19 cellular contexts compared by ENCODE assay signal in genomic region chr10:86614853-86615252, GRCh38. TPM values are rescaled to one million over a fixed set of nuclear protein-coding genes. Genes with fewer than 3 reads are reported as not detected.
DNase-seq lines count a peak whose midpoint lies in the region; ATAC-seq, FAIRE-seq and TF ChIP-seq lines count a peak whose summit lies in the region.
"Had no signal": no experiment of that assay in that cellular context is flagged by ENCODE, and none has a peak within 500 bp of the region (broad histone marks: within the 10 kb centered on the region; RNA-seq: fewer than 3 reads in every experiment).

No MANE protein-coding gene starts in this region.

- CTCF ChIA-PET in OCI-LY7 (lab: Charles Lee; ENCODE audit: unreplicated experiment) = no interaction called here

- no peaks in the 10 kb centered on the region for H4K20me1 ChIP-seq in Karpas-422 (ENCODE audit: insufficient read depth, low read depth, low read length)
- no peaks in the 10 kb centered on the region for H4K20me1 ChIP-seq in OCI-LY7 (ENCODE audit: insufficient read depth, low read length)

- DNase-seq in GM12891 (ENCODE audit: insufficient read length, low spot score) (no peak), Karpas-422 (peak; percentile 53), OCI-LY7 (ENCODE audit: low spot score) (peak; percentile 29), BE2C (no peak), NCI-H2171 (lab: John Stamatoyannopoulos, UW) (no peak), T-helper 17 cell (no peak)
- DNase-seq: AML-193; Calu3; CD4-positive, CD25-positive, alpha-beta regulatory T cell; H7; NCI-H1105; NCI-H1694 treated with DMSO at 0.1 percent for 48 hours; NCI-H2171 treated with DMSO at 0.1 percent for 48 hours; NCI-H82; T-helper 1 cell had no signal

- H3K9ac ChIP-seq in Karpas-422 (ENCODE audit: low read length) = no peak overlapping the region

- POLR2A ChIA-PET in OCI-LY7 (lab: Charles Lee) = no interaction called here

- no peak for TF ChIP-seq POLR2A in GM12891 (IDR thresholded peaks at IDR 0.05; ENCODE audit: low read depth, low read length)

- H3K4me2 ChIP-seq in Karpas-422 (ENCODE audit: low read depth, low read length, poor library complexity, severe bottlenecking) (no peak overlapping the region), OCI-LY7 (ENCODE audit: low read length) (no peak overlapping the region)

- H3K36me3 Mint-ChIP-seq in T-helper 17 cell (ENCODE audit: low read depth) = no peaks in the 10 kb centered on the region
- H3K36me3 Mint-ChIP-seq: CD4-positive, CD25-positive, alpha-beta regulatory T cell had no signal

- no peak for ATAC-seq in T-helper 17 cell

- H3K9me2 ChIP-seq in Karpas-422 (replicated peaks; ENCODE audit: insufficient read depth, low read length) (no peaks in the 10 kb centered on the region), OCI-LY7 (ENCODE audit: insufficient read depth, low read length) (no peaks in the 10 kb centered on the region)

- H3K27ac ChIP-seq in Karpas-422 (ENCODE audit: low read length) (no peak overlapping the region), OCI-LY7 (ENCODE audit: low read depth, low read length, poor library complexity, severe bottlenecking) (no peak overlapping the region), esophagus (ENCODE audit: low read depth in 2 of 2, low read length in 1 of 2) (peak overlapping the region; percentile 85 to 89)
- H3K27ac ChIP-seq: SK-N-MC had no signal

- TF ChIP-seq CTCF in OCI-LY7 (conservative IDR thresholded peaks at IDR 0.05; ENCODE audit: low read length) (no peak), BE2C (IDR thresholded peaks at IDR 0.05; ENCODE audit: low read depth, low read length) (no peak)

- WGBS in esophagus, 2 donors = 75% methylated on average over 4 of the region's 4 CpGs

- H2AFZ ChIP-seq in Karpas-422 (ENCODE audit: low read length) (peak overlapping the region; percentile 62; the same call in 1 of the 2 replicates), OCI-LY7 (ENCODE audit: low read length) (peak overlapping the region; percentile 76)

- no TSS peak for BruUV-seq in OCI-LY7 (replicated peaks; lab: Mats Ljungman, UMichigan)

- no peak overlapping the region for H3K27ac Mint-ChIP-seq in T-helper 17 cell
- H3K27ac Mint-ChIP-seq: CD4-positive, CD25-positive, alpha-beta regulatory T cell had no signal

- H3K36me3 ChIP-seq in Karpas-422 (ENCODE audit: insufficient read depth, low read length) = no peaks in the 10 kb centered on the region
- no peaks in the 10 kb centered on the region for H3K36me3 ChIP-seq in OCI-LY7 (ENCODE audit: insufficient read depth, low read length)
- H3K36me3 ChIP-seq in esophagus (ENCODE audit: control insufficient read depth in 2 of 2, insufficient read depth in 2 of 2, low read length in 1 of 2) = no peaks in the 10 kb centered on the region
- no peaks in the 10 kb centered on the region for H3K36me3 ChIP-seq in BE2C

- H3K27me3 ChIP-seq in Karpas-422 (ENCODE audit: low read length) (no peaks in the 10 kb centered on the region), esophagus (ENCODE audit: control insufficient read depth in 1 of 2, insufficient read depth in 2 of 2, low read length in 2 of 2) (no peaks in the 10 kb centered on the region), BE2C (no peaks in the 10 kb centered on the region)

- no peak overlapping the region for H3K4me3 ChIP-seq in Karpas-422 (ENCODE audit: low read length)
- H3K4me3 ChIP-seq in OCI-LY7 (ENCODE audit: low read depth, low read length, poor library complexity, severe bottlenecking) = no peak overlapping the region
- no peak overlapping the region for H3K4me3 ChIP-seq in esophagus (ENCODE audit: low read depth in 1 of 2, low read length in 2 of 2)
- no peak overlapping the region for H3K4me3 ChIP-seq in BE2C (ENCODE audit: low read depth, low read length)
- H3K4me3 ChIP-seq: SK-N-MC had no signal

- no peak overlapping the region for H3K4me3 Mint-ChIP-seq in T-helper 17 cell
- H3K4me3 Mint-ChIP-seq: CD4-positive, CD25-positive, alpha-beta regulatory T cell had no signal

- H3K4me1 ChIP-seq in Karpas-422 (ENCODE audit: low read length) = no peaks in the 10 kb centered on the region
- no peaks in the 10 kb centered on the region for H3K4me1 ChIP-seq in OCI-LY7 (ENCODE audit: insufficient read depth, low read length, poor library complexity, severe bottlenecking)
- peaks cover 0 to 2% of the 10 kb centered on the region in 2 donors for H3K4me1 ChIP-seq in esophagus (ENCODE audit: control insufficient read depth in 2 of 2, insufficient read depth in 2 of 2, low read length in 1 of 2)
- no peaks in the 10 kb centered on the region for H3K4me1 ChIP-seq in BE2C

- intact Hi-C loops in OCI-LY7 (cut with micrococcal nuclease; ENCODE audit: unreplicated experiment) = no loop called here

- H3K79me2 ChIP-seq in Karpas-422 (ENCODE audit: low read length) = no peaks in the 10 kb centered on the region
- H3K79me2 ChIP-seq in OCI-LY7 (ENCODE audit: insufficient read depth, low read depth, low read length) = no peaks in the 10 kb centered on the region

- H3K9me3 ChIP-seq in Karpas-422 (ENCODE audit: low read length) = no peaks in the 10 kb centered on the region
- no peaks in the 10 kb centered on the region for H3K9me3 ChIP-seq in OCI-LY7 (ENCODE audit: low read length)
- H3K9me3 ChIP-seq in esophagus (ENCODE audit: control insufficient read depth in 2 of 2, insufficient read depth in 1 of 2, low read depth in 1 of 2, low read length in 1 of 2) = no peaks in the 10 kb centered on the region
- H3K9me3 ChIP-seq in BE2C = no peaks in the 10 kb centered on the region
- H3K9me3 ChIP-seq in T-helper 17 cell (ENCODE audit: control insufficient read depth, low read length, poor library complexity, severe bottlenecking) = no peaks in the 10 kb centered on the region

- FAIRE-seq in GM12891 (lab: Jason Lieb, UNC) = no peak

- H3K4me1 Mint-ChIP-seq in T-helper 17 cell = no peaks in the 10 kb centered on the region
- H3K4me1 Mint-ChIP-seq: CD4-positive, CD25-positive, alpha-beta regulatory T cell had no signal

- H3K27me3 Mint-ChIP-seq in T-helper 17 cell = peaks cover 23% of the 10 kb centered on the region

TF ChIP-seq in GM12891, 5 proteins besides CTCF, POLR2A, EP300 and RAD21:
- TF ChIP-seq POU2F2 (IDR thresholded peaks at IDR 0.05; ENCODE audit: low read depth, low read length) = no peak
- TF ChIP-seq SPI1 (IDR thresholded peaks at IDR 0.05; ENCODE audit: low read depth, low read length) = 0 out of 2 replicates have a peak, but pooled peaks have one; percentile 32
- no peak for TF ChIP-seq PAX5 (IDR thresholded peaks at IDR 0.05; ENCODE audit: insufficient read depth, low read length, severe bottlenecking)
- TF ChIP-seq POLR2AphosphoS5 (IDR thresholded peaks at IDR 0.05; ENCODE audit: low read depth, low read length) = no peak

RNA-seq across cellular contexts. Expression of gene OPN4, which starts 39.5 kb away (rescaled TPM):
- not detected for polyA plus RNA-seq in GM12891 (2012; ENCODE audit: low read depth, missing spikeins)
- total RNA-seq in Karpas-422 (2014; rRNA removed; shearing (Covaris generic); ENCODE audit: low replicate concordance) = not detected in 2 replicates
- total RNA-seq in OCI-LY7 (2014; rRNA removed; shearing (Covaris generic)) = not detected in 2 replicates
- not detected in 2 replicates for total RNA-seq in OCI-LY7 (2022)
- under 1 TPM in 1 of 2 donors, not detected in 1; 0.02 TPM for polyA plus RNA-seq in esophagus
- polyA plus RNA-seq in BE2C (2012; ENCODE audit: insufficient read depth, insufficient read length, low read depth) = not detected
- not detected for total RNA-seq in T-helper 17 cell
- total RNA-seq: Calu3; CD4-positive, CD25-positive, alpha-beta regulatory T cell; Daoy; H7; NCI-H460 had no signal
- polyA plus RNA-seq: CD4-positive, CD25-positive, alpha-beta regulatory T cell had no signal

RNA-seq across cellular contexts. Expression of gene LDB3, which starts 53.5 kb away (rescaled TPM):
- 0.12 TPM for polyA plus RNA-seq in GM12891 (2012; ENCODE audit: low read depth, missing spikeins)
- 8.3 and 15.5 TPM in 2 replicates for total RNA-seq in Karpas-422 (2014; rRNA removed; shearing (Covaris generic); ENCODE audit: low replicate concordance)
- total RNA-seq in OCI-LY7 (2014; rRNA removed; shearing (Covaris generic)) = not detected in 2 replicates
- total RNA-seq in OCI-LY7 (2022) (0.08 TPM in 1 of 2 replicates, not detected in the other), T-helper 17 cell (not detected)
- 1 to 10 TPM; 1.4 to 2.4 TPM for polyA plus RNA-seq in esophagus
- polyA plus RNA-seq in BE2C (2012; ENCODE audit: insufficient read depth, insufficient read length, low read depth) = 1.9 TPM
- total RNA-seq: Calu3; CD4-positive, CD25-positive, alpha-beta regulatory T cell; Daoy had no signal
- polyA plus RNA-seq: CD4-positive, CD25-positive, alpha-beta regulatory T cell had no signal

Comparison
In these comparisons a context has a peak if more than half of its experiments do, and no peak if none do; other contexts are left out.
1. DNase-seq: peak in Karpas-422 (single experiment) and OCI-LY7 (single experiment); none in GM12891 (single experiment), BE2C (single experiment), NCI-H2171 (single experiment) and T-helper 17 cell (0 of 3).
2. H3K27ac ChIP-seq: peak in esophagus (2 of 2); none in Karpas-422 (single experiment) and OCI-LY7 (single experiment).